In genomic region chr10:7984896-7985295, GRCh38 we compare ENCODE assay signal across 27 cellular contexts.
"Had no signal": no experiment of that assay in that cellular context is flagged by ENCODE, and none has a peak within 500 bp of the region (broad histone marks: within the 10 kb centered on the region; RNA-seq: fewer than 3 reads in every experiment).

No MANE protein-coding gene starts in this region.

- H3K27me3 Mint-ChIP-seq: dendritic cell treated with granulocyte-macrophage colony-stimulating factor and Interleukin-4, amounts not matched to agents 40 ng/mL and 50 ng/mL, for 4 days; naive thymus-derived CD8-positive, alpha-beta T cell; stimulated activated naive B cell treated with anti-CD40 and anti-IgM and Interleukin-4, amounts not matched to agents 10 μg/mL and 1 μg/mL and 100 μg/mL, for 72 hours; stimulated activated naive CD8-positive, alpha-beta T cell treated with anti-CD3 and anti-CD28 coated beads, Interleukin-15, Interleukin-2, amounts not matched to agents 100 ng/mL and 50 ng/mL, for 24 hours had no signal

- H3K27me3 ChIP-seq: colonic mucosa, heart right ventricle, left lung, ovary, spleen, tibial nerve, upper lobe of left lung had no signal

- H3K4me1 ChIP-seq: colonic mucosa, heart right ventricle, left lung, psoas muscle, spleen, tibial nerve, upper lobe of left lung had no signal

- H3K4me1 Mint-ChIP-seq: nephron progenitor cell had no signal

- H3K27ac Mint-ChIP-seq: dendritic cell treated with granulocyte-macrophage colony-stimulating factor and Interleukin-4, amounts not matched to agents 40 ng/mL and 50 ng/mL, for 4 days; endodermal cell; nephron progenitor cell; stimulated activated naive B cell treated with anti-CD40 and anti-IgM and Interleukin-4, amounts not matched to agents 10 μg/mL and 1 μg/mL and 100 μg/mL, for 72 hours; stimulated activated naive CD8-positive, alpha-beta T cell treated with anti-CD3 and anti-CD28 coated beads, Interleukin-15, Interleukin-2, amounts not matched to agents 100 ng/mL and 50 ng/mL, for 24 hours had no signal

- DNase-seq: colonic mucosa; effector CD8-positive, alpha-beta T cell; endodermal cell; foreskin melanocyte; glutamatergic neuron; heart right ventricle; hippocampal formation; left cardiac atrium; left lung; naive thymus-derived CD8-positive, alpha-beta T cell; nephron progenitor cell; occipital lobe; ovary; posterior cingulate gyrus; psoas muscle; right cardiac atrium; spleen; stimulated activated CD4-positive, alpha-beta T cell treated with anti-CD3 and anti-CD28 coated beads, Interleukin-4, amount 100 ng/mL, for 4 hours; stimulated activated naive B cell treated with anti-CD40 and anti-IgM and Interleukin-4, amounts not matched to agents 10 μg/mL and 1 μg/mL and 100 μg/mL, for 72 hours; upper lobe of left lung had no signal

- H3K4me3 Mint-ChIP-seq: dendritic cell treated with granulocyte-macrophage colony-stimulating factor and Interleukin-4, amounts not matched to agents 40 ng/mL and 50 ng/mL, for 4 days; endodermal cell; naive thymus-derived CD8-positive, alpha-beta T cell; nephron progenitor cell; stimulated activated naive B cell treated with anti-CD40 and anti-IgM and Interleukin-4, amounts not matched to agents 10 μg/mL and 1 μg/mL and 100 μg/mL, for 72 hours; stimulated activated naive CD8-positive, alpha-beta T cell treated with anti-CD3 and anti-CD28 coated beads, Interleukin-15, Interleukin-2, amounts not matched to agents 100 ng/mL and 50 ng/mL, for 24 hours had no signal

- H3K9me3 Mint-ChIP-seq: dendritic cell treated with granulocyte-macrophage colony-stimulating factor and Interleukin-4, amounts not matched to agents 40 ng/mL and 50 ng/mL, for 4 days; endodermal cell; naive thymus-derived CD8-positive, alpha-beta T cell; nephron progenitor cell; stimulated activated naive CD8-positive, alpha-beta T cell treated with anti-CD3 and anti-CD28 coated beads, Interleukin-15, Interleukin-2, amounts not matched to agents 100 ng/mL and 50 ng/mL, for 24 hours had no signal

- H3K27ac ChIP-seq: colonic mucosa, epithelial cell of prostate, heart right ventricle, left lung, ovary, psoas muscle, skin epidermis, spleen, thoracic aorta, tibial nerve, upper lobe of left lung had no signal

- ATAC-seq: esophagus mucosa; heart right ventricle; left cardiac atrium; left lung; naive thymus-derived CD8-positive, alpha-beta T cell; psoas muscle; right cardiac atrium; stimulated activated naive B cell treated with anti-CD40 and anti-IgM and Interleukin-4, amounts not matched to agents 10 μg/mL and 1 μg/mL and 100 μg/mL, for 72 hours had no signal
